In genomic region chr6:139240161-139241010, GRCh38 we compare ENCODE assay signal across 8 cellular contexts. TPM values are rescaled to one million over a fixed set of nuclear protein-coding genes. Genes with fewer than 3 reads are reported as not detected.
DNase-seq lines count a peak whose midpoint lies in the region; ATAC-seq, FAIRE-seq and TF ChIP-seq lines count a peak whose summit lies in the region.
"Had no signal": no experiment of that assay in that cellular context is flagged by ENCODE, and none has a peak within 500 bp of the region (broad histone marks: within the 10 kb centered on the region; RNA-seq: fewer than 3 reads in every experiment).

No MANE protein-coding gene starts in this region.

- H3K9ac ChIP-seq in GM23248 = 0 out of 2 replicates have a peak overlapping the region, but pooled peaks have one; percentile 3
- no peak overlapping the region for H3K9ac ChIP-seq in endothelial cell of umbilical vein (replicated peaks; ENCODE audit: extremely low read depth, insufficient read depth, low read length)
- no peak overlapping the region for H3K9ac ChIP-seq in skeletal muscle tissue (ENCODE audit: low read depth in 1 of 3, low read length in 3 of 3)

- 2 to 5% methylated on average over 2 of the region's 2 CpGs for WGBS in GM23248 (ENCODE audit: low coverage in 1 of 2, low lambda C conversion rate in 2 of 2, missing lambda C conversion rate in 2 of 2), 2 experiments

- peak overlapping the region; percentile 24 for H3K4me2 ChIP-seq in GM23248 (ENCODE audit: unreplicated experiment)
- no peak overlapping the region for H3K4me2 ChIP-seq in endothelial cell of umbilical vein (ENCODE audit: insufficient read depth, low read length)

- H3K4me3 ChIP-seq in GM23248 (no peak overlapping the region), endothelial cell of umbilical vein (replicated peaks in 1 of 3; ENCODE audit: insufficient read depth in 1 of 3, low read depth in 1 of 3, low read length in 3 of 3) (no peak overlapping the region), skeletal muscle tissue (ENCODE audit: low read length in 3 of 3) (no peak overlapping the region)

- H3K36me3 ChIP-seq in GM23248 (ENCODE audit: low read depth) (no peaks in the 10 kb centered on the region), endothelial cell of umbilical vein (ENCODE audit: control insufficient read depth in 2 of 2, extremely low read depth in 1 of 2, insufficient read depth in 2 of 2, low read length in 2 of 2) (no peaks in the 10 kb centered on the region), skeletal muscle tissue (ENCODE audit: control insufficient read depth in 3 of 3, insufficient read depth in 3 of 3, low read length in 3 of 3) (peaks cover 14 to 33% (median 30%) of the 10 kb centered on the region in 3 donors)

- ATAC-seq in HG03571 (IDR thresholded peaks at IDR 0.05; ENCODE audit: unreplicated experiment) = no peak

- peak; percentile 67 for DNase-seq in GM23248
- DNase-seq in NCI-H446 treated with DMSO at 0.1 percent for 48 hours (lab: John Stamatoyannopoulos, UW) = peak; percentile 80
- peak; percentile 67 for DNase-seq in endothelial cell of umbilical vein (ENCODE audit: low read depth, low spot score)
- DNase-seq in stimulated activated naive CD4-positive, alpha-beta T cell (lab: John Stamatoyannopoulos, UW) = no peak
- no peak for DNase-seq in HK-2 (ENCODE audit: unreplicated experiment)
- DNase-seq: NCI-H82 had no signal

- intact Hi-C loops in endothelial cell of umbilical vein (cut with micrococcal nuclease) = no loop called here

- BruUV-seq in endothelial cell of umbilical vein (replicated peaks; lab: Mats Ljungman, UMichigan) = no TSS peak

- H3K27ac ChIP-seq in GM23248 (peak overlapping the region; percentile 35), endothelial cell of umbilical vein (ENCODE audit: insufficient read depth, low read depth, low read length) (no peak overlapping the region), skeletal muscle tissue (ENCODE audit: low read depth, low read length) (peak overlapping the region; percentile 15)

- peaks cover 4% of the 10 kb centered on the region; the same call in 1 of the 2 replicates for H3K9me2 ChIP-seq in GM23248 (ENCODE audit: insufficient read depth)

- no peak for TF ChIP-seq POLR2A in endothelial cell of umbilical vein (IDR thresholded peaks at IDR 0.05; ENCODE audit: low read depth, low read length)

- peak overlapping the region; percentile 9; the same call in 1 of the 2 replicates for H2AFZ ChIP-seq in GM23248
- H2AFZ ChIP-seq in endothelial cell of umbilical vein (ENCODE audit: low read depth, low read length) = no peak overlapping the region

- peaks cover 12% of the 10 kb centered on the region for H3K4me1 ChIP-seq in GM23248 (ENCODE audit: insufficient read depth)
- H3K4me1 ChIP-seq in endothelial cell of umbilical vein (ENCODE audit: control insufficient read depth, extremely low read depth, insufficient read depth, low read length) = peaks cover 5% of the 10 kb centered on the region
- H3K4me1 ChIP-seq in skeletal muscle tissue (ENCODE audit: control insufficient read depth in 3 of 3, insufficient read depth in 3 of 3, low read length in 3 of 3) = peaks cover 17 to 34% (median 17%) of the 10 kb centered on the region in 3 donors

- in situ Hi-C loops in GM23248 (cut with MboI) = no loop called here

- CTCF ChIA-PET in endothelial cell of umbilical vein (lab: Charles Lee) = interaction anchor here (1.2 to 1.7 kb wide), 2 partner anchors 10 to 21 kb away, joined by 4 to 7 read pairs; no protein-coding TSS in a partner anchor

- H3K9me3 ChIP-seq in GM23248 (ENCODE audit: low read depth) = no peaks in the 10 kb centered on the region
- H3K9me3 ChIP-seq in endothelial cell of umbilical vein (replicated peaks; ENCODE audit: control insufficient read depth, insufficient read depth, low read length) = no peaks in the 10 kb centered on the region
- H3K9me3 ChIP-seq in skeletal muscle tissue (ENCODE audit: control insufficient read depth in 3 of 3, low read length in 3 of 3) = no peaks in the 10 kb centered on the region

- POLR2A ChIA-PET in endothelial cell of umbilical vein (lab: Charles Lee) = no interaction called here

- H4K20me1 ChIP-seq in GM23248 (ENCODE audit: insufficient read depth) = no peaks in the 10 kb centered on the region
- H4K20me1 ChIP-seq in endothelial cell of umbilical vein (replicated peaks; ENCODE audit: control insufficient read depth, extremely low read depth, insufficient read depth, low read length) = no peaks in the 10 kb centered on the region

- no peaks in the 10 kb centered on the region for H3K27me3 ChIP-seq in GM23248 (replicated peaks; ENCODE audit: insufficient read depth)
- peaks cover 2 to 3% of the 10 kb centered on the region in 2 experiments for H3K27me3 ChIP-seq in endothelial cell of umbilical vein (ENCODE audit: control insufficient read depth in 2 of 2, insufficient read depth in 2 of 2, low read length in 2 of 2)
- no peaks in the 10 kb centered on the region for H3K27me3 ChIP-seq in skeletal muscle tissue (ENCODE audit: control insufficient read depth in 3 of 3, insufficient read depth in 3 of 3, low read length in 3 of 3)

- no peaks in the 10 kb centered on the region for H3K9me1 ChIP-seq in endothelial cell of umbilical vein (replicated peaks; ENCODE audit: control insufficient read depth, extremely low read depth, insufficient read depth, low read length)

- peaks cover 10% of the 10 kb centered on the region; the same call in 1 of the 2 replicates for H3F3A ChIP-seq in GM23248 (ENCODE audit: insufficient read depth)

- peak; percentile 74 for FAIRE-seq in endothelial cell of umbilical vein (lab: Jason Lieb, UNC)

- no peaks in the 10 kb centered on the region for H3K79me2 ChIP-seq in GM23248 (ENCODE audit: insufficient read depth)
- no peaks in the 10 kb centered on the region for H3K79me2 ChIP-seq in endothelial cell of umbilical vein (ENCODE audit: control insufficient read depth, insufficient read depth, low read length)

- no peak for TF ChIP-seq CTCF in endothelial cell of umbilical vein (IDR thresholded peaks at IDR 0.05; ENCODE audit: extremely low read depth in 1 of 2, insufficient read depth in 1 of 2, low read depth in 1 of 2, low read length in 2 of 2)

- dilution Hi-C loops in endothelial cell of umbilical vein (cut with MboI; ENCODE audit: extremely low pct_ligation_motif_present, low sequenced_read_pairs) = no loop called here

TF ChIP-seq in endothelial cell of umbilical vein, 7 proteins besides CTCF, POLR2A, EP300 and RAD21:
- TF ChIP-seq EZH2 (IDR thresholded peaks at IDR 0.05; ENCODE audit: borderline replicate concordance, low read depth, low read length, severe bottlenecking) (no peak), MYC (IDR thresholded peaks at IDR 0.05; ENCODE audit: low read depth, low read length) (no peak), JUN (IDR thresholded peaks at IDR 0.05; ENCODE audit: borderline replicate concordance, insufficient read depth, insufficient read length, low read depth) (no peak), POLR2AphosphoS5 (IDR thresholded peaks at IDR 0.05; ENCODE audit: insufficient read depth, low read depth, low read length) (no peak), MAX (IDR thresholded peaks at IDR 0.05; ENCODE audit: insufficient read depth, insufficient read length) (no peak), FOS (IDR thresholded peaks at IDR 0.05; ENCODE audit: borderline replicate concordance, insufficient read depth, low read length) (no peak), GATA2 (IDR thresholded peaks at IDR 0.05; ENCODE audit: insufficient read depth, insufficient read length, low read depth, low read length) (no peak)

RNA-seq across cellular contexts. Expression of gene TXLNB, which starts 51.4 kb away (rescaled TPM):
- 0.13 and 0.22 TPM in 2 replicates for total RNA-seq in GM23248 (2014; rRNA removed; shearing (Covaris generic))
- polyA plus RNA-seq in GM23248 (2016; fragmentation: Nextera tagmentation; extraction: Ambion mirVana) (0.23 TPM in 1 of 2 replicates, not detected in the other), endothelial cell of umbilical vein (0.03 and 0.04 TPM in 2 replicates)
- total RNA-seq in endothelial cell of umbilical vein (0.18 and 0.28 TPM in 2 replicates), skeletal muscle tissue (60.0 TPM)
- polyA plus RNA-seq in endothelial cell of umbilical vein (2011; cell fraction: cytosol; rRNA removed) = 0.04 and 0.06 TPM in 2 replicates
- polyA plus RNA-seq in endothelial cell of umbilical vein (2011; cell fraction: nucleus; rRNA removed) = 0.14 and 0.16 TPM in 2 replicates
- polyA plus RNA-seq in endothelial cell of umbilical vein (2012) = 0.10 and 0.17 TPM in 2 replicates
- polyA minus RNA-seq in endothelial cell of umbilical vein = 0.06 TPM in 1 of 2 replicates, not detected in the other
- polyA minus RNA-seq in endothelial cell of umbilical vein (2011; cell fraction: cytosol; rRNA and poly(A)+ RNA removed) = not detected
- 0.10 and 0.14 TPM in 2 replicates for polyA minus RNA-seq in endothelial cell of umbilical vein (2011; cell fraction: nucleus; rRNA and poly(A)+ RNA removed)

Comparison
In these comparisons a context has a peak if more than half of its experiments do, and no peak if none do; other contexts are left out.
1. DNase-seq: peak in GM23248 (single experiment), NCI-H446 treated with DMSO at 0.1 percent for 48 hours (single experiment) and endothelial cell of umbilical vein (single experiment); none in stimulated activated naive CD4-positive, alpha-beta T cell (0 of 6) and HK-2 (single experiment).
2. RNA of gene TXLNB, which starts 51.4 kb away (total RNA-seq): 60.0 TPM in skeletal muscle tissue (single experiment); 0.13 to 0.22 TPM in GM23248 and 0.18 to 0.28 TPM in endothelial cell of umbilical vein; every median in the first group is over 10 times any median in the second.